8 cellular contexts compared by ENCODE assay signal in the genomic region with DNA sequence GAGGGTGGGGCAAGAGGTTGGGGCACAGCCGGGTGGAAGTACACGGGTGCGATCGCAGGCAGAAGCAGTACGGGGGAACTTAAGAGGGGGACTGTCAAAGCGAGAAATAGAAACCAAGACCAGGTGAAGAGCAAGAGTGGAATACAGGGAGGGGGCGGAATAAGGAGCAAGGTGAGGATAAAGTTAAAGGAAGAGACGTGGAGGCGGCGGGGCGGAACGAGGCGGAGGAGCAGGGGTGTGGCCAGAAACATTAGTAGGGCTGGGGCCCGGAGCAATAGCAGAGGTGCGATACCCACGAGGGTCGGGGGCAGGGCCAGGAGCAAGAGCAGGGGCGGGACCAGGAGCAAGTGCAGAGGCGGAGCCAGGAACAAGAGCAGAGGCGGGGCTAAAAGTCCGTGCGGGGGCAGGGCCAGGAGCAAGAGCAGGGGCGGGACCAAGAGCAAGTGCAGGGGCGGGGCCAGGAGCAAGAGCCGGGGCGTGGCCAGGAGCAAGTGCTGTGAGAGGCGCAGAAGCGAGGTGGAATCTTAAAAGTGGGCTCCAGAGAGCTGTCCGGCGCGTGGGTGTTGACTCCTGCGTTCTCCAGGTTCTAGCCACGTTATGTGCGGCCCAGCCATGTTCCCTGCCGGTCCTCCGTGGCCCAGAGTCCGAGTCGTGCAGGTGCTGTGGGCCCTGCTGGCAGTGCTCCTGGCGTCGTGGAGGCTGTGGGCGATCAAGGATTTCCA. TPM values are rescaled to one million over a fixed set of nuclear protein-coding genes. Genes with fewer than 3 reads are reported as not detected.
DNase-seq lines count a peak whose midpoint lies in the region; ATAC-seq and TF ChIP-seq lines count a peak whose summit lies in the region.

No MANE protein-coding gene starts in this region.

- peak; percentile 50 for ATAC-seq in GM21576 (IDR thresholded peaks at IDR 0.05; ENCODE audit: unreplicated experiment)

- no peak for TF ChIP-seq POLR2A in erythroblast (IDR thresholded peaks at IDR 0.05; ENCODE audit: low read length)

- no peaks in the 10 kb centered on the region for H3K9me3 ChIP-seq in mucosa of stomach (ENCODE audit: control insufficient read depth, low read length)

- peak overlapping the region; percentile 54 for H3K9ac ChIP-seq in mucosa of stomach (ENCODE audit: low read length)

- DNase-seq in DMS 273 treated with DMSO at 0.1 percent for 48 hours (lab: John Stamatoyannopoulos, UW) (peak; percentile 87), OCI-M2 (lab: John Stamatoyannopoulos, UW; ENCODE audit: unreplicated experiment) (peak; percentile 99), activated T-cell treated with anti-CD3 and anti-CD28 coated beads for 48 hours (ENCODE audit: low read depth) (peak; percentile 93), erythroblast (lab: John Stamatoyannopoulos, UW) (peak; percentile 98 to 99)
- peak; percentile 93 for DNase-seq in Jurkat, Clone E6-1 (ENCODE audit: low read depth, low spot score)
- peak; percentile 89 to 92 for DNase-seq in stimulated activated CD8-positive, alpha-beta memory T cell treated with anti-CD3 and anti-CD28 coated beads, Interleukin-4, amount 100 ng/mL, for 4 hours (ENCODE audit: low read depth in 2 of 2, low spot score in 1 of 2)

- peaks cover 5% of the 10 kb centered on the region for H3K4me1 ChIP-seq in mucosa of stomach (ENCODE audit: control insufficient read depth, insufficient read depth, low read length)

- H3K36me3 ChIP-seq in mucosa of stomach (ENCODE audit: control insufficient read depth, insufficient read depth, low read length), result no peaks in the 10 kb centered on the region

- peak overlapping the region; percentile 80 for H3K4me3 ChIP-seq in Jurkat, Clone E6-1 (ENCODE audit: low read length)
- H3K4me3 ChIP-seq in mucosa of stomach (ENCODE audit: low read length), result peak overlapping the region; percentile 39

- no peaks in the 10 kb centered on the region for H3K27me3 ChIP-seq in mucosa of stomach (ENCODE audit: control insufficient read depth, insufficient read depth, low read length)

RNA-seq across cellular contexts. Expression of gene CATSPERG, which starts 1.2 kb away (rescaled TPM):
- polyA plus RNA-seq in Jurkat, Clone E6-1 (2012; ENCODE audit: insufficient read depth, insufficient read length), result 1.0 TPM

RNA-seq across cellular contexts. Expression of gene KCNK6, which starts 17.2 kb away (rescaled TPM):
- polyA plus RNA-seq in Jurkat, Clone E6-1 (2012; ENCODE audit: insufficient read depth, insufficient read length), result 5.5 TPM

RNA-seq across cellular contexts. Expression of gene YIF1B, which starts 21.1 kb away (rescaled TPM):
- polyA plus RNA-seq in Jurkat, Clone E6-1 (2012; ENCODE audit: insufficient read depth, insufficient read length), result 95.1 TPM

RNA-seq across cellular contexts. Expression of gene C19orf33, which starts 32.7 kb away (rescaled TPM):
- not detected for polyA plus RNA-seq in Jurkat, Clone E6-1 (2012; ENCODE audit: insufficient read depth, insufficient read length)

RNA-seq across cellular contexts. Expression of gene PSMD8, which starts 37.6 kb away (rescaled TPM):
- polyA plus RNA-seq in Jurkat, Clone E6-1 (2012; ENCODE audit: insufficient read depth, insufficient read length), result 367 TPM

Comparison
In these comparisons a context has a peak if more than half of its experiments do, and no peak if none do; other contexts are left out.
1. Peak in every context shown above with its lines: DNase-seq, ATAC-seq and H3K4me3 ChIP-seq.